8 cellular contexts compared by ENCODE assay signal in the genomic region with DNA sequence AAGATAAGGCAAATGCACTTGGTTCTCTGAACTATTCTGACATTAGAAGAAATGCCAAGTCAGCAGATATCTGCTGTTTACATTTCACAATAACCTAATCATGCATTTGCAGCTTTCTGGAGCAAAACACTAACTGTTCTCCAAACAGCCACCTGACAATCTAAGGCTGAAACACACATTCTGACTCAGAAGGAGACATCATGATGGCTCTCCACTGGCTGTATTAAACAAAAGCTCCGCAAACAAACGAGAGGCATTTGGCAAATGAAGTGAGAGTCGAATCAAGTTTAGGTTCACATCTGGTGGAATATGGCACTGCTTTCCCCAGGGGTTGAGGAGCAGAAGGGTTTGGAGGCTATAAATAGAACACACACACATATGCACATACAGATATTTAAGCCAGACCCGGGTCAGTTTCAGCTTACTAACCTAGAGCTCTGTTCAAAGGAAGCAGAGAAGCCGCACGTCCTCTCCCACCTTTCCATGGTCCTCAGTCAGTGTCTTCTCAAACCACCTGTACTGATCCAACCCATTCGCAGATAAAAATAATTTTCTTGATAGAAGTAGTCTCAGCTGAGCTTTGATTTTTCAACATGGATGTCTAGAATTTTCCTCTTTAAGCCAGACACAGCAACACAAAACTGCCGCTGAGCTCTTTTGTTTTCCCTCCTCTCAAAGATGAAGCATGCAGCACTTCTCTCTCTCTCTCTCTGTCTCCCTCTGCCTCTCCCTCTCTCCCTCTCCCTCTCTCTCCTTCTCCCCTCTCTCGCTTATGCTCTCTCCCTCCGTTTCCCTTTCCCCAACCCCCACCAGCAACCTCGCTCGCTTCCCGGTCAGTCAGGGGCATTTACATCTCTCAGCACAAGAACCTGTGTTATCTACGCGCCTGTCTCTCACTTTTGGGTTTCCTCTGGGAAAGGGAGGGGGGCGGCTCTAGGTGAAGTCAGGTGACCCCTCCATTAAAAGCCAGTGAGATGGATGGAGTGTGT.
DNase-seq lines count a peak whose midpoint lies in the region; TF ChIP-seq lines count a peak whose summit lies in the region.

No MANE protein-coding gene starts in this region.

- intact Hi-C loops in dorsolateral prefrontal cortex (cut with DNase I), result loop anchor here (5.0 to 10.0 kb wide), 5 partner anchors 163 to 263 kb away; no protein-coding TSS in a partner anchor

- H3K27me3 ChIP-seq in dorsolateral prefrontal cortex, result no peaks in the 10 kb centered on the region

- POLR2A ChIA-PET in GM10248 (lab: Yijun Ruan, JAX), result no interaction called here

- H3K4me3 Mint-ChIP-seq in mesothelial cell of epicardium, result peak overlapping the region; percentile 71

- peak overlapping the region; percentile 34 to 93 (median 85) for H3K27ac ChIP-seq in dorsolateral prefrontal cortex

- H3K4me3 ChIP-seq in dorsolateral prefrontal cortex, result peak overlapping the region; percentile 41 to 80 (median 65)

- H3K36me3 Mint-ChIP-seq in mesothelial cell of epicardium, result no peaks in the 10 kb centered on the region

- H3K4me1 Mint-ChIP-seq in mesothelial cell of epicardium, result peaks cover 10% of the 10 kb centered on the region

- no peak for TF ChIP-seq CTCF in dorsolateral prefrontal cortex (IDR thresholded peaks at IDR 0.05 in 54 of 56, conservative IDR thresholded peaks at IDR 0.05 in 2 of 56; ENCODE audit: low read depth in 1 of 56, partially characterized antibody in 56 of 56)
- TF ChIP-seq CTCF in mesothelial cell of epicardium (IDR thresholded peaks at IDR 0.05; ENCODE audit: unreplicated experiment), result no peak
- no peak for TF ChIP-seq CTCF in GM10248 (IDR thresholded peaks at IDR 0.05; ENCODE audit: control extremely low read depth, extremely low read depth, low read depth, missing control alignments)

- DNase-seq in DMS 273 (lab: John Stamatoyannopoulos, UW; ENCODE audit: unreplicated experiment) (peak; percentile 94), LHCN-M2 (ENCODE audit: low read depth) (peak; percentile 31), dorsolateral prefrontal cortex (peak in 4 of 10 donors; percentile 9 to 44 (median 26)), mesothelial cell of epicardium (ENCODE audit: low spot score in 2 of 2, unreplicated experiment in 2 of 2) (no peak), GM10248 (ENCODE audit: extremely low spot score) (no peak), activated gamma-delta T cell (lab: John Stamatoyannopoulos, UW) (no peak), epidermal melanocyte (ENCODE audit: insufficient read length, low spot score) (no peak)
- no peak for DNase-seq in activated CD4-positive, alpha-beta T cell treated with anti-CD3 and anti-CD28 coated beads, Interleukin-2, amount 50 U/mL, for 48 hours

- CTCF ChIA-PET in GM10248 (lab: Yijun Ruan, JAX), result interaction anchor here (1.1 kb wide), 1 partner anchor 13 kb away, joined by 3 read pairs; no protein-coding TSS in a partner anchor

- H3K9me3 Mint-ChIP-seq in mesothelial cell of epicardium, result no peaks in the 10 kb centered on the region

- H3K27ac Mint-ChIP-seq in mesothelial cell of epicardium, result peak overlapping the region; percentile 70

- peaks cover 15% of the 10 kb centered on the region for H3K27me3 Mint-ChIP-seq in mesothelial cell of epicardium (ENCODE audit: low read depth)

Comparison
In these comparisons a context has a peak if more than half of its experiments do, and no peak if none do; other contexts are left out.
1. DNase-seq: peak in DMS 273 (single experiment) and LHCN-M2 (single experiment); none in mesothelial cell of epicardium (0 of 2), activated CD4-positive, alpha-beta T cell treated with anti-CD3 and anti-CD28 coated beads, Interleukin-2, amount 50 U/mL, for 48 hours (0 of 2), GM10248 (single experiment), activated gamma-delta T cell (single experiment) and epidermal melanocyte (single experiment).